Comparison of ENCODE assay signal across 8 cellular contexts in the genomic region with DNA sequence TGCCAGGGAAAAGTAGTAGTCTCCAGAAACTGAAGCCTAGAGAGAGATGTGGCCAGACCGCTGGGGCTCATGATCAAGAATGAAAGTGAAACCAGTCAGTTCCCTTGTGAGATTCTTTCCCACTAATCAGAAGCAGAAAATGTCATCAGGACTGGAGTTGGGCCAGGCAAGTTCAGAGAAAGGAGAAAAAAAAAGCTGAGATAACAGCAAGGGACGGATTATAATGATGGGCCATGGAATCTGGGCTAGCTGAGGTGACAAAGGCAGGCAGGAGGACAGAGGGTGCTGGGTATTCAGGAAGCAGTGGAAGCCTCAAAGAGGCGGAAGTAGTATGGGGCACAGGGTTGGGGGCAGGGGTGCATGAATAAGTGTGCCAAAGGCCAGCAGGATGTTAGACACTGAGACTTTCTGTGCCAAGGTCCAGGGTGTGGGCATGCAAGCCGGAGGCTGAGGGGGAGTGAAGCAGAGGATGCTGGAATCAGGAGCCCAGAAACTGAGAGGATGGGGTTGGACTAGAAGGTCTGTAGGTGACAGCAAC. TPM values are rescaled to one million over a fixed set of nuclear protein-coding genes. Genes with fewer than 3 reads are reported as not detected.
A peak's percentile ranks its signal among the peaks of the same experiment; 100 is the strongest.
DNase-seq lines count a peak whose midpoint lies in the region; ATAC-seq and TF ChIP-seq lines count a peak whose summit lies in the region.

No MANE protein-coding gene starts in this region.

- intact Hi-C loops in CD4-positive, alpha-beta memory T cell (cut with micrococcal nuclease), result loop anchor here (2.0 to 5.0 kb wide), 4 partner anchors 100 to 1277 kb away; partner anchors contain the start of genes CASK and DDX3X
- intact Hi-C loops in aorta (cut with DNase I), result loop anchor here in 1 of 2 donors (10.0 kb wide), 1 partner anchor 440 kb away; the partner anchor contains the start of gene USP9X

- peak overlapping the region; percentile 30 to 56 for H3K4me3 ChIP-seq in CD4-positive, alpha-beta memory T cell (ENCODE audit: low read length in 2 of 2)
- no peak overlapping the region for H3K4me3 ChIP-seq in aorta (ENCODE audit: low read length in 2 of 2)

- POLR2A ChIA-PET in CD4-positive, alpha-beta memory T cell (lab: Charles Lee; ENCODE audit: partially characterized antibody), result interaction anchor here (0.9 to 1.2 kb wide), 2 partner anchors 10 to 63 kb away, joined by 3 read pairs; no protein-coding TSS in a partner anchor

- WGBS in aorta, 2 donors, result 2 to 46% methylated on average over 4 of the region's 4 CpGs

- H3K27me3 ChIP-seq in CD4-positive, alpha-beta memory T cell (ENCODE audit: insufficient read depth, low read length), result no peaks in the 10 kb centered on the region
- no peaks in the 10 kb centered on the region for H3K27me3 ChIP-seq in aorta (ENCODE audit: control insufficient read depth in 1 of 2, insufficient read depth in 2 of 2, low read length in 1 of 2)

- peaks cover 0 to 2% (median 0%) of the 10 kb centered on the region in 8 donors for H3K9me3 Mint-ChIP-seq in CD4-positive, alpha-beta memory T cell
- H3K9me3 Mint-ChIP-seq in nephron progenitor cell, result peaks cover 20% of the 10 kb centered on the region

- peak overlapping the region; percentile 84 to 97 (median 94) for H3K4me3 Mint-ChIP-seq in CD4-positive, alpha-beta memory T cell
- H3K4me3 Mint-ChIP-seq in nephron progenitor cell, result peak overlapping the region; percentile 66

- DNase-seq in CD4-positive, alpha-beta memory T cell, result peak; percentile 62 to 72 (median 67)
- DNase-seq in NCI-H226 (peak; percentile 44), activated T-cell treated with anti-CD3 and anti-CD28 coated beads for 1 hour (ENCODE audit: low read depth) (peak; percentile 9), nephron progenitor cell (no peak), aorta (peak in 1 of 2 donors; percentile 71)

- ATAC-seq in GM21423 (IDR thresholded peaks at IDR 0.05; ENCODE audit: unreplicated experiment) (peak; percentile 35), esophagus mucosa (peak; percentile 50), aorta (ENCODE audit: low FRiP score) (peak; percentile 53), HG03520 (IDR thresholded peaks at IDR 0.05; ENCODE audit: unreplicated experiment) (no peak)

- H3K27me3 Mint-ChIP-seq in CD4-positive, alpha-beta memory T cell, result no peaks in the 10 kb centered on the region
- peaks cover 3% of the 10 kb centered on the region for H3K27me3 Mint-ChIP-seq in nephron progenitor cell (ENCODE audit: low read depth, poor library complexity)

- H3K9me3 ChIP-seq in CD4-positive, alpha-beta memory T cell (ENCODE audit: control insufficient read depth in 1 of 2, low read length in 2 of 2), result no peaks in the 10 kb centered on the region
- no peaks in the 10 kb centered on the region for H3K9me3 ChIP-seq in aorta (ENCODE audit: control insufficient read depth, low read length)

- CTCF ChIA-PET in CD4-positive, alpha-beta memory T cell (lab: Charles Lee; ENCODE audit: partially characterized antibody), result interaction anchor here (1.4 to 1.8 kb wide), 2 partner anchors 105 to 149 kb away, joined by 3 to 4 read pairs; no protein-coding TSS in a partner anchor

- peaks cover 5% of the 10 kb centered on the region for H3K36me3 ChIP-seq in CD4-positive, alpha-beta memory T cell (ENCODE audit: insufficient read depth, low read length)
- peaks cover 0 to under 1% of the 10 kb centered on the region in 2 donors for H3K36me3 ChIP-seq in aorta (ENCODE audit: control insufficient read depth in 1 of 2, insufficient read depth in 2 of 2, low read length in 1 of 2)

- H3K36me3 Mint-ChIP-seq in CD4-positive, alpha-beta memory T cell, result peaks cover 23 to 30% of the 10 kb centered on the region in 2 donors
- peaks cover 6% of the 10 kb centered on the region for H3K36me3 Mint-ChIP-seq in nephron progenitor cell (ENCODE audit: low read depth)

- peaks cover 40% of the 10 kb centered on the region for H3K4me1 ChIP-seq in CD4-positive, alpha-beta memory T cell (ENCODE audit: insufficient read depth, low read length)
- H3K4me1 ChIP-seq in aorta (ENCODE audit: control insufficient read depth in 1 of 2, insufficient read depth in 2 of 2, low read length in 2 of 2), result peaks cover 0 to 2% of the 10 kb centered on the region in 2 donors

- TF ChIP-seq CTCF in nephron progenitor cell (IDR thresholded peaks at IDR 0.05), result no peak

- H3K27ac ChIP-seq in CD4-positive, alpha-beta memory T cell (ENCODE audit: low read depth, low read length), result peak overlapping the region; percentile 75
- H3K27ac ChIP-seq in aorta (ENCODE audit: low read depth in 1 of 2, low read length in 2 of 2), result peak overlapping the region in 1 of 2 donors; percentile 69

- H3K4me1 Mint-ChIP-seq in CD4-positive, alpha-beta memory T cell, result peaks cover 23 to 63% (median 37%) of the 10 kb centered on the region in 4 donors
- peaks cover 26% of the 10 kb centered on the region for H3K4me1 Mint-ChIP-seq in nephron progenitor cell

- H3K27ac Mint-ChIP-seq in CD4-positive, alpha-beta memory T cell, result peak overlapping the region; percentile 92 to 99 (median 97)
- H3K27ac Mint-ChIP-seq in nephron progenitor cell, result no peak overlapping the region

RNA-seq across cellular contexts. Expression of gene CXorf38, which starts 2.5 kb away (rescaled TPM):
- 10 to 100 TPM; 25.7 to 26.7 TPM for total RNA-seq in CD4-positive, alpha-beta memory T cell
- 10 to 100 TPM; 27.3 to 38.7 TPM for polyA plus RNA-seq in CD4-positive, alpha-beta memory T cell
- total RNA-seq in esophagus mucosa, result 6.0 TPM
- total RNA-seq in aorta, result 10 to 100 TPM; 11.1 to 13.2 TPM
- 1 to 10 TPM; 7.0 to 7.1 TPM for polyA plus RNA-seq in aorta

RNA-seq across cellular contexts. Expression of gene MPC1L, which starts 21.7 kb away (rescaled TPM):
- total RNA-seq in CD4-positive, alpha-beta memory T cell, result not detected
- polyA plus RNA-seq in CD4-positive, alpha-beta memory T cell, result not detected
- total RNA-seq in esophagus mucosa (not detected), aorta (not detected)
- polyA plus RNA-seq in aorta, result not detected

Comparison
In these comparisons a context has a peak if more than half of its experiments do, and no peak if none do; other contexts are left out.
1. H3K4me3 ChIP-seq: peak in CD4-positive, alpha-beta memory T cell (2 of 2); none in aorta (0 of 2).